Comparison of ENCODE assay signal across 13 cellular contexts in the genomic region with DNA sequence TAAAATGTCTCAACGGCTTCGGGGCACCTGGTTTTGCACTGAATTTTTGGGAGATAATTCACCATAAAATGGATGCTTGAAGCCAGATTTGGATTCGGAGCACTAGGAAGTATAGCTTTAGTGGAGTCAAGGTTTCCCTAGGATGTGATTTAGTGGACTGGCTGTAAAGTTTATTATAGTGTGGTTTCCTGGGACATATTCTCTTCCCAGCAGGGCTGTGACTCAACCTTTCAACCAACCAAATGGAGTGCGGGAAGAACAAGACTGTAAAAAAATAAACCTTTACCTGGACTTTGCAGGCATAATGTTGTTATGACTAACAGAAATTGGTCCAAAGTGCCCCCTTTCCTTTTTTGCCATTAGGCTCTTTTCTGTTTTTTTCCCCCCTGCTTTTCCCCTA.
"Had no signal": no experiment of that assay in that cellular context is flagged by ENCODE, and none has a peak within 500 bp of the region (broad histone marks: within the 10 kb centered on the region; RNA-seq: fewer than 3 reads in every experiment).

No MANE protein-coding gene starts in this region.

- H3K4me1 ChIP-seq: parathyroid adenoma, tibial artery had no signal

- H3K27me3 ChIP-seq: hepatocyte, tibial artery had no signal

- ATAC-seq: activated CD4-positive, alpha-beta T cell treated with anti-CD3 and anti-CD28 coated beads for 36 hours had no signal

- H3K4me3 ChIP-seq: hepatocyte, neural progenitor cell, tibial artery had no signal

- H3K9me3 ChIP-seq: tibial artery had no signal

- DNase-seq: activated CD4-positive, alpha-beta memory T cell treated with anti-CD3 and anti-CD28 coated beads, Interleukin-2, amount 10 ng/mL, durations not matched to agents 7 days and 5 days; activated CD4-positive, alpha-beta T cell treated with anti-CD3 and anti-CD28 coated beads for 36 hours; activated gamma-delta T cell; activated T-cell treated with anti-CD3 and anti-CD28 coated beads, Interleukin-2, amount 50 U/mL, for 48 hours; kidney glomerular epithelial cell; retina; small intestine; T-helper 9 cell; tibial artery had no signal

- H3K36me3 ChIP-seq: neural progenitor cell, tibial artery had no signal

- H3K27ac ChIP-seq: hepatocyte, neural progenitor cell, parathyroid adenoma, tibial artery, VCaP had no signal

- H3K9ac ChIP-seq: neural progenitor cell, parathyroid adenoma had no signal

- H3K79me2 ChIP-seq: hepatocyte, parathyroid adenoma had no signal

- H3K4me2 ChIP-seq: hepatocyte, neural progenitor cell had no signal

- H2AFZ ChIP-seq: hepatocyte, neural progenitor cell, parathyroid adenoma had no signal
